In the genomic region with DNA sequence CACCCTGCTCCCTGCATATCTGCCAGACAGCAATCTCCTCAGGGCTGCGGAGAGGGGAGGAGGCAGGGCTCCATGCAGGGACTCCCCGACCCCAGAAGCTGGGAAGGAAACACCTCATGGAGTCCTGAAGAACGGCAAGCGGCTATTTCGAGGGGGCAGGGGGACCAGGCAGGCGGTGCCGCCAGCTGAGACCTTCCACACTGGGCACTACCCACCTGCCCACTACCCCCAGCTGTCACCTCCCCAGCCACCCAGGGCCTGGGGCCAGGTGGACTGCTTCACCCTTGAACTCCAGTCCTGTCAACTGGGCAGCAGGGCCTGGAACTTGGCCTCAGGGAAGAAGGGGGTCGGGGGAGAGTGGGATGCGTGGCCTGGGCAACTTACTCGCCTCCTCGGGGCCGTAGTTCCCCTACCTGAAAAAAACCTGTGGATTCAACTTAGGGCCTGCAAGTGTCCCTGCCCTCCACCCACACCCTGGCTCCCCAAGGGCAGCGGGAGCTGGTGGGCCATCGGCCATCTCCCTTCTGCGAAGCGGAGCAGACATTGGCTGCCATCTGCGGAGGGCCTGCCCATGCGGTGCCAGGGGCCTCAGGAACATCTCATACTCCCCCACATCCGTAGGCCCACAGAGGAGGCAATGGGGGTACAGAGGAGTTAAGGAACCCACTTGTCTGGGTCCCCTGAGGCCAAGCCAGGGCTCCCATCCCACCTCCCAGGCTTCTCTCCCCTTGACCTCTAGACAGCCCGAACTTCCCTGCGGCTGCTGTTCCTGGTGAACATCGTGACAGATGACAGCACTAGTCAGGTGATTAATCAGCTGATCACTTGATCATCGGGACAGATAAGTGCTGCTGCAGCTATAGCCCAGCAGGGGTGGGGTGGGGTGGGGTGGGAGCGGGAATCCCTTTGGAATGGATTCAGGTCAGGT, we compare ENCODE assay signal across 1 cellular context.
TF ChIP-seq lines count a peak whose summit lies in the region.

No MANE protein-coding gene starts in this region.

TF ChIP-seq in WTC11, 78 proteins besides CTCF, POLR2A, EP300 and RAD21 (continued from another document):
- TF ChIP-seq, protein P1, sequence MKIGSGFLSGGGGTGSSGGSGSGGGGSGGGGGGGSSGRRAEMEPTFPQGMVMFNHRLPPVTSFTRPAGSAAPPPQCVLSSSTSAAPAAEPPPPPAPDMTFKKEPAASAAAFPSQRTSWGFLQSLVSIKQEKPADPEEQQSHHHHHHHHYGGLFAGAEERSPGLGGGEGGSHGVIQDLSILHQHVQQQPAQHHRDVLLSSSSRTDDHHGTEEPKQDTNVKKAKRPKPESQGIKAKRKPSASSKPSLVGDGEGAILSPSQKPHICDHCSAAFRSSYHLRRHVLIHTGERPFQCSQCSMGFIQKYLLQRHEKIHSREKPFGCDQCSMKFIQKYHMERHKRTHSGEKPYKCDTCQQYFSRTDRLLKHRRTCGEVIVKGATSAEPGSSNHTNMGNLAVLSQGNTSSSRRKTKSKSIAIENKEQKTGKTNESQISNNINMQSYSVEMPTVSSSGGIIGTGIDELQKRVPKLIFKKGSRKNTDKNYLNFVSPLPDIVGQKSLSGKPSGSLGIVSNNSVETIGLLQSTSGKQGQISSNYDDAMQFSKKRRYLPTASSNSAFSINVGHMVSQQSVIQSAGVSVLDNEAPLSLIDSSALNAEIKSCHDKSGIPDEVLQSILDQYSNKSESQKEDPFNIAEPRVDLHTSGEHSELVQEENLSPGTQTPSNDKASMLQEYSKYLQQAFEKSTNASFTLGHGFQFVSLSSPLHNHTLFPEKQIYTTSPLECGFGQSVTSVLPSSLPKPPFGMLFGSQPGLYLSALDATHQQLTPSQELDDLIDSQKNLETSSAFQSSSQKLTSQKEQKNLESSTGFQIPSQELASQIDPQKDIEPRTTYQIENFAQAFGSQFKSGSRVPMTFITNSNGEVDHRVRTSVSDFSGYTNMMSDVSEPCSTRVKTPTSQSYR (CRISPR knock-in tag; IDR thresholded peaks at IDR 0.05) = no peak
TF ChIP-seq in WTC11: peak in this region for 0.
